ENCODE assay signal across 28 cellular contexts in the genomic region with DNA sequence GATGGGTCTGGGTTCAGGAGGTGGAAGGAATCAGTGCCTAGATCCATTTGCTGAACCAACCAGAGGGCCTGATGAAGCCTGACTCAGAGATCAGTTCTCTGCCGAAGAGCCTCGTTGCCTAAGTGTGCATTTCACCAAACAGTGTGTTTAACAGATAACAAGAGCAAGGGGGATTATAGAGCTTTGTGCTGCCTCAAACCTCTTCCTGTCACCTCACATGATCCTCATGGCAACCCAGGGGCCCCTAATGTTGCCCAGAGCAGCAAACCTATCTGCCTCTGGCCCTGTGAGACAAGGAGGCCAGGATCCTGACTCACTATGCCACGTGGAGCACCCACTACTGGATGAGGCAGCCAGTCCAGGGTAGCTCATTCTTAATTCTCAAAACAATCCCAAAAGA.
"Had no signal": no experiment of that assay in that cellular context is flagged by ENCODE, and none has a peak within 500 bp of the region (broad histone marks: within the 10 kb centered on the region; RNA-seq: fewer than 3 reads in every experiment).

No MANE protein-coding gene starts in this region.

- DNase-seq: activated CD4-positive, alpha-beta memory T cell treated with anti-CD3 and anti-CD28 coated beads, Interleukin-2, amount 10 ng/mL, durations not matched to agents 7 days and 5 days; activated CD4-positive, alpha-beta T cell treated with anti-CD3 and anti-CD28 coated beads for 1 hour; activated CD4-positive, alpha-beta T cell treated with anti-CD3 and anti-CD28 coated beads, Interleukin-2, amount 10 ng/mL, durations not matched to agents 7 days and 5 days; activated CD8-positive, alpha-beta memory T cell treated with anti-CD3 and anti-CD28 coated beads, Interleukin-2, amount 50 U/mL, for 48 hours; activated gamma-delta T cell treated with Interleukin-2 at 50 U/mL for 16 hours; activated naive CD4-positive, alpha-beta T cell treated with anti-CD3 and anti-CD28 coated beads, Interleukin-2, amount 50 U/mL, for 16 hours; activated T-cell treated with anti-CD3 and anti-CD28 coated beads, Interleukin-2, amount 50 U/mL, for 24 hours; amygdala; central memory CD4-positive, alpha-beta T cell; foreskin keratinocyte; heart right ventricle; left lung; lower lobe of right lung; mesendoderm; natural killer cell; occipital lobe; stimulated activated CD4-positive, alpha-beta T cell treated with anti-CD3 and anti-CD28 coated beads, Interleukin-1b, Interleukin-23, amount 100 ng/mL, for 48 hours; stimulated activated CD4-positive, alpha-beta T cell treated with anti-CD3 and anti-CD28 coated beads, Interleukin-4, amount 100 ng/mL, for 4 hours; stimulated activated CD8-positive, alpha-beta memory T cell treated with anti-CD3 and anti-CD28 coated beads, Interleukin-4, amount 100 ng/mL, for 48 hours; stimulated activated naive B cell treated with anti-CD40 and anti-IgM and Interleukin-4, amounts not matched to agents 10 μg/mL and 1 μg/mL and 100 μg/mL, for 72 hours; T-helper 9 cell had no signal

- H3K27ac Mint-ChIP-seq: activated CD4-positive, alpha-beta memory T cell treated with anti-CD3 and anti-CD28 coated beads, Interleukin-2, amount 10 ng/mL, durations not matched to agents 7 days and 5 days; activated CD4-positive, alpha-beta T cell treated with anti-CD3 and anti-CD28 coated beads, Interleukin-2, amount 10 ng/mL, durations not matched to agents 7 days and 5 days; activated T-cell treated with anti-CD3 and anti-CD28 coated beads, Interleukin-2, amount 50 U/mL, for 24 hours; natural killer cell; neural progenitor cell; stimulated activated naive B cell treated with anti-CD40 and anti-IgM and Interleukin-4, amounts not matched to agents 10 μg/mL and 1 μg/mL and 100 μg/mL, for 72 hours; WTC11 had no signal

- ATAC-seq: esophagus mucosa; foreskin keratinocyte; heart right ventricle; left lung; lower lobe of right lung; natural killer cell; stimulated activated naive B cell treated with anti-CD40 and anti-IgM and Interleukin-4, amounts not matched to agents 10 μg/mL and 1 μg/mL and 100 μg/mL, for 72 hours; WTC11 had no signal

- H3K27me3 ChIP-seq: breast epithelium, foreskin keratinocyte, heart right ventricle, left lung, neural progenitor cell, right atrium auricular region, tibial nerve had no signal

- H3K27ac ChIP-seq: breast epithelium, foreskin keratinocyte, heart right ventricle, left lung, lower lobe of right lung, neural progenitor cell, right atrium auricular region, tibial nerve had no signal

- H3K9ac ChIP-seq: neural progenitor cell had no signal

- H3K36me3 Mint-ChIP-seq: natural killer cell; neural progenitor cell; stimulated activated naive B cell treated with anti-CD40 and anti-IgM and Interleukin-4, amounts not matched to agents 10 μg/mL and 1 μg/mL and 100 μg/mL, for 72 hours; WTC11 had no signal

- H3K4me3 Mint-ChIP-seq: activated CD4-positive, alpha-beta memory T cell treated with anti-CD3 and anti-CD28 coated beads, Interleukin-2, amount 10 ng/mL, durations not matched to agents 7 days and 5 days; activated CD4-positive, alpha-beta T cell treated with anti-CD3 and anti-CD28 coated beads, Interleukin-2, amount 10 ng/mL, durations not matched to agents 7 days and 5 days; activated T-cell treated with anti-CD3 and anti-CD28 coated beads, Interleukin-2, amount 50 U/mL, for 24 hours; natural killer cell; neural progenitor cell; stimulated activated naive B cell treated with anti-CD40 and anti-IgM and Interleukin-4, amounts not matched to agents 10 μg/mL and 1 μg/mL and 100 μg/mL, for 72 hours; WTC11 had no signal

- H3K36me3 ChIP-seq: breast epithelium, neural progenitor cell, tibial nerve had no signal

- H3K4me1 ChIP-seq: breast epithelium, foreskin keratinocyte, heart right ventricle, left lung, lower lobe of right lung, neural progenitor cell, right atrium auricular region, tibial nerve had no signal

- H3K4me2 ChIP-seq: neural progenitor cell, smooth muscle cell had no signal

- H3K4me3 ChIP-seq: breast epithelium, heart right ventricle, left lung, lower lobe of right lung, neural progenitor cell, right atrium auricular region, smooth muscle cell, tibial nerve had no signal

- H2AFZ ChIP-seq: neural progenitor cell had no signal

- H3K4me1 Mint-ChIP-seq: activated CD4-positive, alpha-beta memory T cell treated with anti-CD3 and anti-CD28 coated beads, Interleukin-2, amount 10 ng/mL, durations not matched to agents 7 days and 5 days; activated CD4-positive, alpha-beta T cell treated with anti-CD3 and anti-CD28 coated beads, Interleukin-2, amount 10 ng/mL, durations not matched to agents 7 days and 5 days; natural killer cell; neural progenitor cell had no signal

- H3K9me3 ChIP-seq: breast epithelium, heart right ventricle, left lung, lower lobe of right lung, right atrium auricular region, tibial nerve had no signal

- H3K9me3 Mint-ChIP-seq: activated CD4-positive, alpha-beta memory T cell treated with anti-CD3 and anti-CD28 coated beads, Interleukin-2, amount 10 ng/mL, durations not matched to agents 7 days and 5 days; activated CD4-positive, alpha-beta T cell treated with anti-CD3 and anti-CD28 coated beads, Interleukin-2, amount 10 ng/mL, durations not matched to agents 7 days and 5 days; activated T-cell treated with anti-CD3 and anti-CD28 coated beads, Interleukin-2, amount 50 U/mL, for 24 hours; natural killer cell; neural progenitor cell; stimulated activated naive B cell treated with anti-CD40 and anti-IgM and Interleukin-4, amounts not matched to agents 10 μg/mL and 1 μg/mL and 100 μg/mL, for 72 hours; WTC11 had no signal
